14 cellular contexts compared by ENCODE assay signal in the genomic region with DNA sequence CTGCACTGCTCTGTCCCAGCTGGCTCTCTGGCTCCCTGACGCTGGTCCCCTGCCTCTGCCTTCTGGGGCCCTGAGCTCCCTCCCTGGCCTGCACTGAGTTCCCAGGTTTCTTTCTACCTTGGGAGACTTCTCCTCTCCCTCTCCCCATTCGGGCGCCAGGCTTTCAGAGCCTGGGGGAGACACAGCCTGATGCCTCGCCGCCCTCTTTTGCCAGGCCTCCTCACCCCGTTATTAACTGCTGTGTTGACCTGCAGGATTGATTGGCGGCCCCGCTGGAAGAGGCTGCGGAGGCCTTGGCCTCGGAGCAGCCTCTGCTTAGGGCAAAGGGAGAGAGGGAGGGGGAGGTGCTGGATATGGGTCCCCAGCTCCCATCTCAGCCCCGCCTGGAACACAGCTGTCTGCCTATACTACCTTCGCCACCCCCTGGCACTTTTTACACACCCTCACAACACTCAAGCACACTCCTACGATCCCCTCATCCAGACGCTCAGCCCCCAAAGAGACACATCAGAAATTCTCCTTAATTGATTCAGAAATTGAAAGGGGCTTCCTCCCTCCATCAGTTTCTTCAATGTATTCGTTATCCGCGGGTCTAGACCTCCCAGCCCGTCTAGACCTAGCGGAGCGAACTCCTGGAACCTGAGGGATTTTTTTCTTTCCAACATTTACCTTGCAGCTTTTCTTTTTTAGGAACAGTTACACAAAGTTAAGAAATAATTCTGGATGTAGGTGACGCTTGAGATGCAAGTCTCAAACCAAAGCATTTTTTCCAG. TPM values are rescaled to one million over a fixed set of nuclear protein-coding genes. Genes with fewer than 3 reads are reported as not detected.
A peak's percentile ranks its signal among the peaks of the same experiment; 100 is the strongest.
DNase-seq lines count a peak whose midpoint lies in the region; ATAC-seq, FAIRE-seq and TF ChIP-seq lines count a peak whose summit lies in the region.
"Had no signal": no experiment of that assay in that cellular context is flagged by ENCODE, and none has a peak within 500 bp of the region (broad histone marks: within the 10 kb centered on the region; RNA-seq: fewer than 3 reads in every experiment).

No MANE protein-coding gene starts in this region.

- H3K36me3 Mint-ChIP-seq in activated CD8-positive, alpha-beta memory T cell treated with anti-CD3 and anti-CD28 coated beads, Interleukin-2, amount 10 ng/mL, durations not matched to agents 7 days and 5 days = peaks cover 2% of the 10 kb centered on the region
- H3K36me3 Mint-ChIP-seq in activated B cell treated with CpG ODN at 0.5 μM for 24 hours (ENCODE audit: low read depth) = no peaks in the 10 kb centered on the region

- FAIRE-seq in frontal cortex (lab: Jason Lieb, UNC) = no peak
- FAIRE-seq: urothelium cell line had no signal

- H3K27me3 Mint-ChIP-seq in activated CD8-positive, alpha-beta memory T cell treated with anti-CD3 and anti-CD28 coated beads, Interleukin-2, amount 10 ng/mL, durations not matched to agents 7 days and 5 days = peaks cover 97% of the 10 kb centered on the region
- peaks cover 72% of the 10 kb centered on the region for H3K27me3 Mint-ChIP-seq in activated B cell treated with CpG ODN at 0.5 μM for 24 hours

- peaks cover 34% of the 10 kb centered on the region for H3K4me1 Mint-ChIP-seq in activated CD8-positive, alpha-beta memory T cell treated with anti-CD3 and anti-CD28 coated beads, Interleukin-2, amount 10 ng/mL, durations not matched to agents 7 days and 5 days
- peaks cover 33% of the 10 kb centered on the region for H3K4me1 Mint-ChIP-seq in activated B cell treated with CpG ODN at 0.5 μM for 24 hours

- no peak for DNase-seq in activated CD8-positive, alpha-beta memory T cell treated with anti-CD3 and anti-CD28 coated beads, Interleukin-2, amount 10 ng/mL, durations not matched to agents 7 days and 5 days
- DNase-seq in activated CD8-positive, alpha-beta memory T cell treated with anti-CD3 and anti-CD28 coated beads for 24 hours = no peak
- DNase-seq in activated B cell treated with CpG ODN at 0.5 μM for 24 hours (no peak), spleen (peak; percentile 36), frontal cortex (ENCODE audit: low spot score in 2 of 2) (no peak)
- DNase-seq: GDM1, hypothalamus, NCI-H2171, OCI-M1 had no signal

- H3K27ac ChIP-seq in iPS-20b (ENCODE audit: low read length) = no peak overlapping the region
- no peak overlapping the region for H3K27ac ChIP-seq in spleen
- H3K27ac ChIP-seq: skin epidermis had no signal

- peaks cover 8% of the 10 kb centered on the region; the same call in 1 of the 2 replicates for H3K4me1 ChIP-seq in iPS-20b (ENCODE audit: insufficient read depth, low read length)
- peaks cover 9 to 70% (median 44%) of the 10 kb centered on the region in 6 donors for H3K4me1 ChIP-seq in spleen

- TF ChIP-seq POLR2A in spleen (IDR thresholded peaks at IDR 0.05) = no peak

- H3K27me3 ChIP-seq in iPS-20b (ENCODE audit: insufficient read depth, low read length) = peaks cover 100% of the 10 kb centered on the region
- H3K27me3 ChIP-seq in spleen (replicated peaks in 1 of 7) = peaks cover 12 to 100% (median 97%) of the 10 kb centered on the region in 7 donors

- WGBS in spleen, 5 donors = 7 to 12% (median 10%) methylated on average over 20 to 21 of the region's 21 CpGs

- intact Hi-C loops in activated B cell treated with CpG ODN at 0.5 μM for 24 hours (cut with micrococcal nuclease) = no loop called here
- intact Hi-C loops in spleen (cut with DNase I; ENCODE audit: low total_unique reads) = no loop called here

- H3K36me3 ChIP-seq in iPS-20b (ENCODE audit: insufficient read depth, low read depth, low read length) (no peaks in the 10 kb centered on the region), spleen (no peaks in the 10 kb centered on the region)

- CTCF ChIA-PET in activated CD8-positive, alpha-beta memory T cell treated with anti-CD3 and anti-CD28 coated beads, Interleukin-2, amount 10 ng/mL, durations not matched to agents 7 days and 5 days (lab: Charles Lee) = interaction anchor here (1.1 to 1.3 kb wide), 2 partner anchors 10 to 176 kb away, joined by 3 to 4 read pairs; no protein-coding TSS in a partner anchor
- CTCF ChIA-PET in activated B cell treated with CpG ODN at 0.5 μM for 24 hours (lab: Charles Lee) = no interaction called here

- H3K9me3 Mint-ChIP-seq in activated CD8-positive, alpha-beta memory T cell treated with anti-CD3 and anti-CD28 coated beads, Interleukin-2, amount 10 ng/mL, durations not matched to agents 7 days and 5 days (ENCODE audit: low read depth) = no peaks in the 10 kb centered on the region
- H3K9me3 Mint-ChIP-seq in activated B cell treated with CpG ODN at 0.5 μM for 24 hours = no peaks in the 10 kb centered on the region

- H3K27ac Mint-ChIP-seq in activated CD8-positive, alpha-beta memory T cell treated with anti-CD3 and anti-CD28 coated beads, Interleukin-2, amount 10 ng/mL, durations not matched to agents 7 days and 5 days = no peak overlapping the region
- peak overlapping the region; percentile 19 for H3K27ac Mint-ChIP-seq in activated B cell treated with CpG ODN at 0.5 μM for 24 hours

- ATAC-seq in activated CD8-positive, alpha-beta memory T cell treated with anti-CD3 and anti-CD28 coated beads, Interleukin-2, amount 10 ng/mL, durations not matched to agents 7 days and 5 days = no peak
- ATAC-seq in activated B cell treated with CpG ODN at 0.5 μM for 24 hours (ENCODE audit: low read depth) (no peak), HG02571 (IDR thresholded peaks at IDR 0.05; ENCODE audit: unreplicated experiment) (no peak), HG02759 (IDR thresholded peaks at IDR 0.05; ENCODE audit: unreplicated experiment) (no peak)

- TF ChIP-seq CTCF in activated B cell treated with CpG ODN at 0.5 μM for 24 hours (IDR thresholded peaks at IDR 0.05) = no peak
- no peak for TF ChIP-seq CTCF in spleen (IDR thresholded peaks at IDR 0.05 in 8 of 11, conservative IDR thresholded peaks at IDR 0.05 in 3 of 11)

- POLR2A ChIA-PET in activated B cell treated with CpG ODN at 0.5 μM for 24 hours (lab: Charles Lee) = no interaction called here

- H3K4me3 ChIP-seq in iPS-20b (ENCODE audit: low read length) = peak overlapping the region; percentile 17
- H3K4me3 ChIP-seq in spleen = peak overlapping the region in 1 of 8 donors; percentile 62

- no peak overlapping the region for H3K9ac ChIP-seq in iPS-20b (ENCODE audit: low read depth, low read length)

- peak overlapping the region; percentile 69 for H3K4me3 Mint-ChIP-seq in activated CD8-positive, alpha-beta memory T cell treated with anti-CD3 and anti-CD28 coated beads, Interleukin-2, amount 10 ng/mL, durations not matched to agents 7 days and 5 days
- no peak overlapping the region for H3K4me3 Mint-ChIP-seq in activated B cell treated with CpG ODN at 0.5 μM for 24 hours

- H3K9me3 ChIP-seq in iPS-20b (ENCODE audit: insufficient read depth, low read depth, low read length) (peaks cover 3% of the 10 kb centered on the region; the same call in 1 of the 2 replicates), spleen (no peaks in the 10 kb centered on the region)

RNA-seq across cellular contexts. Expression of gene PAX2, which starts 7.1 kb away (rescaled TPM):
- total RNA-seq in activated CD8-positive, alpha-beta memory T cell treated with anti-CD3 and anti-CD28 coated beads, Interleukin-2, amount 10 ng/mL, durations not matched to agents 7 days and 5 days = not detected
- total RNA-seq in activated B cell treated with CpG ODN at 0.5 μM for 24 hours = not detected in 2 replicates
- not detected for total RNA-seq in spleen
- not detected for polyA plus RNA-seq in spleen
- total RNA-seq in frontal cortex = not detected
